Comparison of ENCODE assay signal across 2 cellular contexts in genomic region chr1:205739348-205740160, GRCh38.
A peak's percentile ranks its signal among the peaks of the same experiment; 100 is the strongest.
TF ChIP-seq lines count a peak whose summit lies in the region.

No MANE protein-coding gene starts in this region.

TF ChIP-seq in IMR-90, 13 proteins besides CTCF, POLR2A, EP300 and RAD21:
- TF ChIP-seq SMC3 (IDR thresholded peaks at IDR 0.05; ENCODE audit: low read depth, low read length) (no peak), CEBPB (IDR thresholded peaks at IDR 0.05; ENCODE audit: low read depth, low read length) (peak; percentile 99)

TF ChIP-seq in K562, 482 proteins besides CTCF, POLR2A, EP300 and RAD21:
- peak; percentile 44; the same call in 1 of the 2 replicates for TF ChIP-seq ZNF121 (CRISPR knock-in tag; conservative IDR thresholded peaks at IDR 0.05)
- TF ChIP-seq, protein P1, sequence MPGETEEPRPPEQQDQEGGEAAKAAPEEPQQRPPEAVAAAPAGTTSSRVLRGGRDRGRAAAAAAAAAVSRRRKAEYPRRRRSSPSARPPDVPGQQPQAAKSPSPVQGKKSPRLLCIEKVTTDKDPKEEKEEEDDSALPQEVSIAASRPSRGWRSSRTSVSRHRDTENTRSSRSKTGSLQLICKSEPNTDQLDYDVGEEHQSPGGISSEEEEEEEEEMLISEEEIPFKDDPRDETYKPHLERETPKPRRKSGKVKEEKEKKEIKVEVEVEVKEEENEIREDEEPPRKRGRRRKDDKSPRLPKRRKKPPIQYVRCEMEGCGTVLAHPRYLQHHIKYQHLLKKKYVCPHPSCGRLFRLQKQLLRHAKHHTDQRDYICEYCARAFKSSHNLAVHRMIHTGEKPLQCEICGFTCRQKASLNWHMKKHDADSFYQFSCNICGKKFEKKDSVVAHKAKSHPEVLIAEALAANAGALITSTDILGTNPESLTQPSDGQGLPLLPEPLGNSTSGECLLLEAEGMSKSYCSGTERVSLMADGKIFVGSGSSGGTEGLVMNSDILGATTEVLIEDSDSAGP (CRISPR knock-in tag; IDR thresholded peaks at IDR 0.05), result no peak
- TF ChIP-seq, protein P2, sequence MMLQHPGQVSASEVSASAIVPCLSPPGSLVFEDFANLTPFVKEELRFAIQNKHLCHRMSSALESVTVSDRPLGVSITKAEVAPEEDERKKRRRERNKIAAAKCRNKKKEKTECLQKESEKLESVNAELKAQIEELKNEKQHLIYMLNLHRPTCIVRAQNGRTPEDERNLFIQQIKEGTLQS (IDR thresholded peaks at IDR 0.05), result no peak
- TF ChIP-seq, protein P2 (CRISPR knock-in tag; conservative IDR thresholded peaks at IDR 0.05), result 0 out of 2 replicates have a peak, but pooled peaks have one; percentile 41
- peak; percentile 87 for TF ChIP-seq ZNF384 (IDR thresholded peaks at IDR 0.05; ENCODE audit: low read depth, low read length)
- TF ChIP-seq FOXA3 (CRISPR knock-in tag; conservative IDR thresholded peaks at IDR 0.05 in 1 of 2, IDR thresholded peaks at IDR 0.05 in 1 of 2), result 0 out of 4 replicates have a peak, but pooled peaks of 1 of the 2 experiments have one; percentile 12
- TF ChIP-seq CEBPG (CRISPR knock-in tag; IDR thresholded peaks at IDR 0.05), result 0 out of 2 replicates have a peak, but pooled peaks have one; percentile 39
- TF ChIP-seq CEBPG (tag; conservative IDR thresholded peaks at IDR 0.05 in 1 of 2, IDR thresholded peaks at IDR 0.05 in 1 of 2), result 0 out of 4 replicates have a peak, but pooled peaks of 1 of the 2 experiments have one; percentile 37
- TF ChIP-seq, protein P3, sequence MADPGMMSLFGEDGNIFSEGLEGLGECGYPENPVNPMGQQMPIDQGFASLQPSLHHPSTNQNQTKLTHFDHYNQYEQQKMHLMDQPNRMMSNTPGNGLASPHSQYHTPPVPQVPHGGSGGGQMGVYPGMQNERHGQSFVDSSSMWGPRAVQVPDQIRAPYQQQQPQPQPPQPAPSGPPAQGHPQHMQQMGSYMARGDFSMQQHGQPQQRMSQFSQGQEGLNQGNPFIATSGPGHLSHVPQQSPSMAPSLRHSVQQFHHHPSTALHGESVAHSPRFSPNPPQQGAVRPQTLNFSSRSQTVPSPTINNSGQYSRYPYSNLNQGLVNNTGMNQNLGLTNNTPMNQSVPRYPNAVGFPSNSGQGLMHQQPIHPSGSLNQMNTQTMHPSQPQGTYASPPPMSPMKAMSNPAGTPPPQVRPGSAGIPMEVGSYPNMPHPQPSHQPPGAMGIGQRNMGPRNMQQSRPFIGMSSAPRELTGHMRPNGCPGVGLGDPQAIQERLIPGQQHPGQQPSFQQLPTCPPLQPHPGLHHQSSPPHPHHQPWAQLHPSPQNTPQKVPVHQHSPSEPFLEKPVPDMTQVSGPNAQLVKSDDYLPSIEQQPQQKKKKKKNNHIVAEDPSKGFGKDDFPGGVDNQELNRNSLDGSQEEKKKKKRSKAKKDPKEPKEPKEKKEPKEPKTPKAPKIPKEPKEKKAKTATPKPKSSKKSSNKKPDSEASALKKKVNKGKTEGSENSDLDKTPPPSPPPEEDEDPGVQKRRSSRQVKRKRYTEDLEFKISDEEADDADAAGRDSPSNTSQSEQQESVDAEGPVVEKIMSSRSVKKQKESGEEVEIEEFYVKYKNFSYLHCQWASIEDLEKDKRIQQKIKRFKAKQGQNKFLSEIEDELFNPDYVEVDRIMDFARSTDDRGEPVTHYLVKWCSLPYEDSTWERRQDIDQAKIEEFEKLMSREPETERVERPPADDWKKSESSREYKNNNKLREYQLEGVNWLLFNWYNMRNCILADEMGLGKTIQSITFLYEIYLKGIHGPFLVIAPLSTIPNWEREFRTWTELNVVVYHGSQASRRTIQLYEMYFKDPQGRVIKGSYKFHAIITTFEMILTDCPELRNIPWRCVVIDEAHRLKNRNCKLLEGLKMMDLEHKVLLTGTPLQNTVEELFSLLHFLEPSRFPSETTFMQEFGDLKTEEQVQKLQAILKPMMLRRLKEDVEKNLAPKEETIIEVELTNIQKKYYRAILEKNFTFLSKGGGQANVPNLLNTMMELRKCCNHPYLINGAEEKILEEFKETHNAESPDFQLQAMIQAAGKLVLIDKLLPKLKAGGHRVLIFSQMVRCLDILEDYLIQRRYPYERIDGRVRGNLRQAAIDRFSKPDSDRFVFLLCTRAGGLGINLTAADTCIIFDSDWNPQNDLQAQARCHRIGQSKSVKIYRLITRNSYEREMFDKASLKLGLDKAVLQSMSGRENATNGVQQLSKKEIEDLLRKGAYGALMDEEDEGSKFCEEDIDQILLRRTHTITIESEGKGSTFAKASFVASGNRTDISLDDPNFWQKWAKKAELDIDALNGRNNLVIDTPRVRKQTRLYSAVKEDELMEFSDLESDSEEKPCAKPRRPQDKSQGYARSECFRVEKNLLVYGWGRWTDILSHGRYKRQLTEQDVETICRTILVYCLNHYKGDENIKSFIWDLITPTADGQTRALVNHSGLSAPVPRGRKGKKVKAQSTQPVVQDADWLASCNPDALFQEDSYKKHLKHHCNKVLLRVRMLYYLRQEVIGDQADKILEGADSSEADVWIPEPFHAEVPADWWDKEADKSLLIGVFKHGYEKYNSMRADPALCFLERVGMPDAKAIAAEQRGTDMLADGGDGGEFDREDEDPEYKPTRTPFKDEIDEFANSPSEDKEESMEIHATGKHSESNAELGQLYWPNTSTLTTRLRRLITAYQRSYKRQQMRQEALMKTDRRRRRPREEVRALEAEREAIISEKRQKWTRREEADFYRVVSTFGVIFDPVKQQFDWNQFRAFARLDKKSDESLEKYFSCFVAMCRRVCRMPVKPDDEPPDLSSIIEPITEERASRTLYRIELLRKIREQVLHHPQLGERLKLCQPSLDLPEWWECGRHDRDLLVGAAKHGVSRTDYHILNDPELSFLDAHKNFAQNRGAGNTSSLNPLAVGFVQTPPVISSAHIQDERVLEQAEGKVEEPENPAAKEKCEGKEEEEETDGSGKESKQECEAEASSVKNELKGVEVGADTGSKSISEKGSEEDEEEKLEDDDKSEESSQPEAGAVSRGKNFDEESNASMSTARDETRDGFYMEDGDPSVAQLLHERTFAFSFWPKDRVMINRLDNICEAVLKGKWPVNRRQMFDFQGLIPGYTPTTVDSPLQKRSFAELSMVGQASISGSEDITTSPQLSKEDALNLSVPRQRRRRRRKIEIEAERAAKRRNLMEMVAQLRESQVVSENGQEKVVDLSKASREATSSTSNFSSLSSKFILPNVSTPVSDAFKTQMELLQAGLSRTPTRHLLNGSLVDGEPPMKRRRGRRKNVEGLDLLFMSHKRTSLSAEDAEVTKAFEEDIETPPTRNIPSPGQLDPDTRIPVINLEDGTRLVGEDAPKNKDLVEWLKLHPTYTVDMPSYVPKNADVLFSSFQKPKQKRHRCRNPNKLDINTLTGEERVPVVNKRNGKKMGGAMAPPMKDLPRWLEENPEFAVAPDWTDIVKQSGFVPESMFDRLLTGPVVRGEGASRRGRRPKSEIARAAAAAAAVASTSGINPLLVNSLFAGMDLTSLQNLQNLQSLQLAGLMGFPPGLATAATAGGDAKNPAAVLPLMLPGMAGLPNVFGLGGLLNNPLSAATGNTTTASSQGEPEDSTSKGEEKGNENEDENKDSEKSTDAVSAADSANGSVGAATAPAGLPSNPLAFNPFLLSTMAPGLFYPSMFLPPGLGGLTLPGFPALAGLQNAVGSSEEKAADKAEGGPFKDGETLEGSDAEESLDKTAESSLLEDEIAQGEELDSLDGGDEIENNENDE (IDR thresholded peaks at IDR 0.05; ENCODE audit: low read depth, low read length), result no peak
- peak; percentile 71 for TF ChIP-seq CEBPB (tag; IDR thresholded peaks at IDR 0.05)
